ENCODE assay signal across 20 cellular contexts in genomic region chr1:234231893-234232276, GRCh38.
DNase-seq lines count a peak whose midpoint lies in the region; ATAC-seq and TF ChIP-seq lines count a peak whose summit lies in the region.
"Had no signal": no experiment of that assay in that cellular context is flagged by ENCODE, and none has a peak within 500 bp of the region (broad histone marks: within the 10 kb centered on the region; RNA-seq: fewer than 3 reads in every experiment).

No MANE protein-coding gene starts in this region.

- H4K91ac ChIP-seq in IMR-90 (ENCODE audit: insufficient read depth, low read depth, low read length), result no peak overlapping the region

- H4K5ac ChIP-seq in IMR-90 (ENCODE audit: low read depth, low read length), result no peak overlapping the region

- H2BK15ac ChIP-seq in IMR-90 (ENCODE audit: low read depth, low read length), result no peak overlapping the region

- H3K4me3 ChIP-seq in IMR-90 (ENCODE audit: insufficient read depth, low read depth, low read length), result no peak overlapping the region
- H3K4me3 ChIP-seq: GM23248, HAP-1, PC-9, SJCRH30 had no signal

- no peak overlapping the region for H3K9ac ChIP-seq in IMR-90 (ENCODE audit: low read depth, low read length)
- H3K9ac ChIP-seq: GM23248 had no signal

- no peak for TF ChIP-seq POLR2A in IMR-90 (IDR thresholded peaks at IDR 0.05; ENCODE audit: low read depth, low read length)

- H2AFZ ChIP-seq in IMR-90 (replicated peaks; ENCODE audit: low read length, poor library complexity), result peak overlapping the region; percentile 38
- H2AFZ ChIP-seq: GM23248, PC-9 had no signal

- H3K27me3 Mint-ChIP-seq in stimulated activated naive CD8-positive, alpha-beta T cell treated with anti-CD3 and anti-CD28 coated beads, Interleukin-15, Interleukin-2, amounts not matched to agents 100 ng/mL and 50 ng/mL, for 24 hours, result peaks cover 19% of the 10 kb centered on the region
- H3K27me3 Mint-ChIP-seq in effector memory CD8-positive, alpha-beta T cell, result peaks cover 46 to 61% of the 10 kb centered on the region in 2 donors
- H3K27me3 Mint-ChIP-seq in chondrocyte (ENCODE audit: low read depth), result peaks cover 34% of the 10 kb centered on the region

- H3K27ac ChIP-seq in IMR-90 (ENCODE audit: insufficient read depth, low read length), result no peak overlapping the region
- H3K27ac ChIP-seq: GM23248, PC-9, SJCRH30 had no signal

- no peak for ATAC-seq in stimulated activated naive CD8-positive, alpha-beta T cell treated with anti-CD3 and anti-CD28 coated beads, Interleukin-15, Interleukin-2, amounts not matched to agents 100 U/mL and 50 U/mL, for 24 hours
- no peak for ATAC-seq in IMR-90 (ENCODE audit: low read depth)
- ATAC-seq in effector memory CD8-positive, alpha-beta T cell (replicated peaks), result no peak
- no peak for ATAC-seq in activated naive CD4-positive, alpha-beta T cell treated with anti-CD3 and anti-CD28 coated beads, Interleukin-2, amount 50 U/mL, for 72 hours
- no peak for ATAC-seq in HG03469 (IDR thresholded peaks at IDR 0.05; ENCODE audit: unreplicated experiment)
- ATAC-seq: Right ventricle myocardium inferior had no signal

- H3K4me1 ChIP-seq in IMR-90 (ENCODE audit: control insufficient read depth, insufficient read depth, low read length), result no peaks in the 10 kb centered on the region
- H3K4me1 ChIP-seq: HAP-1, SJCRH30 had no signal

- CTCF ChIA-PET in IMR-90 (lab: Yijun Ruan, JAX), result no interaction called here

- TF ChIP-seq CTCF in IMR-90 (conservative IDR thresholded peaks at IDR 0.05; ENCODE audit: low read depth, low read length) (no peak), chondrocyte (IDR thresholded peaks at IDR 0.05) (no peak)

- dilution Hi-C loops in IMR-90 (cut with HindIII; ENCODE audit: low sequenced_read_pairs, unreplicated experiment), result no loop called here

- H2BK20ac ChIP-seq in IMR-90 (ENCODE audit: low read depth, low read length), result no peak overlapping the region

- H4K20me1 ChIP-seq in IMR-90 (ENCODE audit: insufficient read depth, low read length), result no peaks in the 10 kb centered on the region

- BruUV-seq in IMR-90 (replicated peaks; lab: Mats Ljungman, UMichigan), result no TSS peak

- no peak overlapping the region for H3K14ac ChIP-seq in IMR-90 (replicated peaks; ENCODE audit: low read depth, low read length)

- H3K36me3 Mint-ChIP-seq in stimulated activated naive CD8-positive, alpha-beta T cell treated with anti-CD3 and anti-CD28 coated beads, Interleukin-15, Interleukin-2, amounts not matched to agents 100 ng/mL and 50 ng/mL, for 24 hours (ENCODE audit: low read depth), result no peaks in the 10 kb centered on the region
- H3K36me3 Mint-ChIP-seq in effector memory CD8-positive, alpha-beta T cell (ENCODE audit: insufficient read depth), result peaks cover 2% of the 10 kb centered on the region
- H3K36me3 Mint-ChIP-seq in activated naive CD4-positive, alpha-beta T cell treated with anti-CD3 and anti-CD28 coated beads, Interleukin-2, amount 50 U/mL, for 72 hours, result no peaks in the 10 kb centered on the region
- no peaks in the 10 kb centered on the region for H3K36me3 Mint-ChIP-seq in chondrocyte (ENCODE audit: low read depth)

- H3K9me3 Mint-ChIP-seq in stimulated activated naive CD8-positive, alpha-beta T cell treated with anti-CD3 and anti-CD28 coated beads, Interleukin-15, Interleukin-2, amounts not matched to agents 100 ng/mL and 50 ng/mL, for 24 hours, result no peaks in the 10 kb centered on the region
- no peaks in the 10 kb centered on the region for H3K9me3 Mint-ChIP-seq in effector memory CD8-positive, alpha-beta T cell
- H3K9me3 Mint-ChIP-seq in activated naive CD4-positive, alpha-beta T cell treated with anti-CD3 and anti-CD28 coated beads, Interleukin-2, amount 50 U/mL, for 72 hours, result no peaks in the 10 kb centered on the region
- H3K9me3 Mint-ChIP-seq in chondrocyte (ENCODE audit: low read depth), result no peaks in the 10 kb centered on the region

- no peak overlapping the region for H3K56ac ChIP-seq in IMR-90 (ENCODE audit: extremely low read depth, insufficient read depth, low read length)

- no peaks in the 10 kb centered on the region for H3K36me3 ChIP-seq in IMR-90 (ENCODE audit: control insufficient read depth, insufficient read depth, low read length)
- H3K36me3 ChIP-seq: HAP-1, SJCRH30 had no signal

- no peaks in the 10 kb centered on the region for H3K9me1 ChIP-seq in IMR-90 (ENCODE audit: insufficient read depth, low read length)

- H3K4me2 ChIP-seq in IMR-90 (ENCODE audit: low read depth, low read length), result no peak overlapping the region
- H3K4me2 ChIP-seq: PC-9 had no signal

- no peak overlapping the region for H2AK9ac ChIP-seq in IMR-90 (replicated peaks; ENCODE audit: low read depth, low read length, poor library complexity)

- 82% methylated on average over 4 of the region's 13 CpGs; no CpG with 5 or more reads in 1 of the 2 experiments for WGBS in IMR-90 (ENCODE audit: extremely low coverage in 2 of 2, insufficient read length in 1 of 2), 2 experiments

- H2AK5ac ChIP-seq in IMR-90 (ENCODE audit: low read depth, low read length), result no peak overlapping the region

- no peak for DNase-seq in stimulated activated naive CD8-positive, alpha-beta T cell treated with anti-CD3 and anti-CD28 coated beads, Interleukin-15, Interleukin-2, amounts not matched to agents 100 U/mL and 50 U/mL, for 24 hours
- no peak for DNase-seq in IMR-90
- DNase-seq in effector memory CD8-positive, alpha-beta T cell, result no peak
- no peak for DNase-seq in activated naive CD4-positive, alpha-beta T cell treated with anti-CD3 and anti-CD28 coated beads, Interleukin-2, amount 50 U/mL, for 72 hours (ENCODE audit: low spot score in 2 of 2)
- DNase-seq in chondrocyte (ENCODE audit: low spot score), result no peak
- DNase-seq: Calu3, DMS79 treated with DMSO at 0.1 percent for 48 hours, GM23248, HFFc6, NCI-H1048, NCI-H1694, NCI-H2029 treated with DMSO at 0.1 percent for 48 hours, NCI-H526 treated with DMSO at 0.1 percent for 48 hours, PC-9, SJCRH30 had no signal

- no peak overlapping the region for H4K8ac ChIP-seq in IMR-90 (ENCODE audit: low read depth in 2 of 2, low read length in 2 of 2)

- H3K27me3 ChIP-seq in IMR-90 (ENCODE audit: control insufficient read depth, insufficient read depth, low read length), result peaks cover 4% of the 10 kb centered on the region; the same call in 1 of the 2 replicates

- H3K18ac ChIP-seq in IMR-90 (ENCODE audit: low read depth, low read length), result no peak overlapping the region

- H3K9me3 ChIP-seq in IMR-90 (ENCODE audit: control insufficient read depth, insufficient read depth, low read length), result no peaks in the 10 kb centered on the region
- H3K9me3 ChIP-seq: HAP-1, SJCRH30 had no signal

- H2BK120ac ChIP-seq in IMR-90 (ENCODE audit: low read depth, low read length), result no peak overlapping the region

- H2BK5ac ChIP-seq in IMR-90 (ENCODE audit: low read depth, low read length, poor library complexity, severe bottlenecking), result no peak overlapping the region

- H3K4me3 Mint-ChIP-seq in stimulated activated naive CD8-positive, alpha-beta T cell treated with anti-CD3 and anti-CD28 coated beads, Interleukin-15, Interleukin-2, amounts not matched to agents 100 ng/mL and 50 ng/mL, for 24 hours, result peak overlapping the region; percentile 27
- H3K4me3 Mint-ChIP-seq in effector memory CD8-positive, alpha-beta T cell, result peak overlapping the region; percentile 10 to 37
- no peak overlapping the region for H3K4me3 Mint-ChIP-seq in chondrocyte (ENCODE audit: unreplicated experiment)
- H3K4me3 Mint-ChIP-seq: B cell, HFFc6 had no signal

- no peaks in the 10 kb centered on the region for H3K79me1 ChIP-seq in IMR-90 (ENCODE audit: low read depth in 1 of 2, low read length in 2 of 2)

- H3K23ac ChIP-seq in IMR-90 (ENCODE audit: low read depth, low read length), result no peak overlapping the region

- no peak overlapping the region for H3K4ac ChIP-seq in IMR-90 (ENCODE audit: low read depth, low read length)

- POLR2A ChIA-PET in IMR-90 (lab: Charles Lee; ENCODE audit: unreplicated experiment), result no interaction called here

- H3K4me1 Mint-ChIP-seq in stimulated activated naive CD8-positive, alpha-beta T cell treated with anti-CD3 and anti-CD28 coated beads, Interleukin-15, Interleukin-2, amounts not matched to agents 100 ng/mL and 50 ng/mL, for 24 hours (ENCODE audit: low read depth), result peaks cover 26% of the 10 kb centered on the region
- peaks cover 15 to 19% of the 10 kb centered on the region in 2 donors for H3K4me1 Mint-ChIP-seq in effector memory CD8-positive, alpha-beta T cell (ENCODE audit: low read depth in 2 of 2)
- H3K4me1 Mint-ChIP-seq in chondrocyte (ENCODE audit: low read depth), result no peaks in the 10 kb centered on the region
- H3K4me1 Mint-ChIP-seq: B cell had no signal

- no peak overlapping the region for H3K27ac Mint-ChIP-seq in stimulated activated naive CD8-positive, alpha-beta T cell treated with anti-CD3 and anti-CD28 coated beads, Interleukin-15, Interleukin-2, amounts not matched to agents 100 ng/mL and 50 ng/mL, for 24 hours
- H3K27ac Mint-ChIP-seq in effector memory CD8-positive, alpha-beta T cell, result no peak overlapping the region
- H3K27ac Mint-ChIP-seq in activated naive CD4-positive, alpha-beta T cell treated with anti-CD3 and anti-CD28 coated beads, Interleukin-2, amount 50 U/mL, for 72 hours, result no peak overlapping the region
- H3K27ac Mint-ChIP-seq in chondrocyte (ENCODE audit: unreplicated experiment), result no peak overlapping the region
- H3K27ac Mint-ChIP-seq: B cell, HFFc6 had no signal

- in situ Hi-C loops in IMR-90 (cut with MboI; ENCODE audit: low sequenced_read_pairs), result no loop called here

- intact Hi-C loops in IMR-90 (cut with micrococcal nuclease), result no loop called here

- TF ChIP-seq RAD21 in IMR-90 (IDR thresholded peaks at IDR 0.05; ENCODE audit: low read length), result no peak

TF ChIP-seq in IMR-90, 13 proteins besides CTCF, POLR2A, EP300 and RAD21:
- no peak for TF ChIP-seq RFX5 (IDR thresholded peaks at IDR 0.05; ENCODE audit: low read depth, low read length)
- no peak for TF ChIP-seq CEBPB (IDR thresholded peaks at IDR 0.05; ENCODE audit: low read depth, low read length)
- TF ChIP-seq MAZ (IDR thresholded peaks at IDR 0.05; ENCODE audit: borderline replicate concordance, low read depth, low read length), result no peak
- TF ChIP-seq ELK1 (IDR thresholded peaks at IDR 0.05; ENCODE audit: borderline replicate concordance, low read depth, low read length), result no peak
- TF ChIP-seq FOS (IDR thresholded peaks at IDR 0.05; ENCODE audit: low read depth, low read length), result no peak
